ENCODE assay signal across 8 cellular contexts in genomic region chr3:147410518-147411234, GRCh38. TPM values are rescaled to one million over a fixed set of nuclear protein-coding genes. Genes with fewer than 3 reads are reported as not detected.
DNase-seq lines count a peak whose midpoint lies in the region; ATAC-seq and TF ChIP-seq lines count a peak whose summit lies in the region.

No MANE protein-coding gene starts in this region.

- H3K27me3 ChIP-seq in ACC112 (ENCODE audit: insufficient read depth, low read length) (peaks cover 99% of the 10 kb centered on the region), H9 (ENCODE audit: insufficient read depth, low read length) (peaks cover 86% of the 10 kb centered on the region), mucosa of rectum (ENCODE audit: control insufficient read depth in 2 of 2, insufficient read depth in 2 of 2, low read length in 2 of 2) (peaks cover 67 to 82% of the 10 kb centered on the region in 2 donors)

- no peak overlapping the region for H3K4ac ChIP-seq in H9 (ENCODE audit: low read depth, low read length)

- H3K56ac ChIP-seq in H9 (ENCODE audit: insufficient read length, low read depth, low read length) = no peak overlapping the region

- H4K20me1 ChIP-seq in H9 (ENCODE audit: control insufficient read depth, insufficient read depth, insufficient read length) = no peaks in the 10 kb centered on the region

- H3K9me3 ChIP-seq in H9 (ENCODE audit: control insufficient read depth, low read depth, low read length) (no peaks in the 10 kb centered on the region), mucosa of rectum (ENCODE audit: control insufficient read depth in 2 of 2, low read length in 2 of 2) (no peaks in the 10 kb centered on the region)

- H3K36me3 ChIP-seq in ACC112 (ENCODE audit: insufficient read depth, low read length) = no peaks in the 10 kb centered on the region
- no peaks in the 10 kb centered on the region for H3K36me3 ChIP-seq in mucosa of rectum (ENCODE audit: control insufficient read depth in 2 of 2, insufficient read depth in 2 of 2, low read length in 2 of 2)

- H2BK5ac ChIP-seq in H9 (ENCODE audit: insufficient read length, low read length) = no peak overlapping the region

- H3K4me3 ChIP-seq in ACC112 (ENCODE audit: low read depth, low read length) (peak overlapping the region; percentile 67), mucosa of rectum (ENCODE audit: low read length in 2 of 2) (peak overlapping the region; percentile 16 to 45)

- H3K9me3 Mint-ChIP-seq in H9 (peaks cover 0 to 6% of the 10 kb centered on the region in 2 experiments; a peak in 3 of 5 replicates), brain (peaks cover 2 to 36% (median 9%) of the 10 kb centered on the region in 5 experiments)

- peak overlapping the region; percentile 27 to 73 for H3K4me3 Mint-ChIP-seq in H9
- H3K4me3 Mint-ChIP-seq in brain = peak overlapping the region; percentile 71 to 98 (median 87)

- peaks cover 16 to 79% of the 10 kb centered on the region in 2 experiments for H3K4me1 Mint-ChIP-seq in H9
- peaks cover 66% of the 10 kb centered on the region for H3K4me1 Mint-ChIP-seq in brain

- no peak overlapping the region for H3K14ac ChIP-seq in H9 (ENCODE audit: insufficient read depth, low read length)

- no peak overlapping the region for H2AFZ ChIP-seq in ACC112 (ENCODE audit: low read length, unreplicated experiment)
- no peak overlapping the region for H2AFZ ChIP-seq in H9 (ENCODE audit: low read length)

- H3K79me2 ChIP-seq in ACC112 (ENCODE audit: control insufficient read depth, insufficient read depth, low read length, unreplicated experiment) (no peaks in the 10 kb centered on the region), H9 (ENCODE audit: insufficient read depth, low read length) (no peaks in the 10 kb centered on the region)

- H4K91ac ChIP-seq in H9 (ENCODE audit: insufficient read length, low read depth, low read length) = no peak overlapping the region

- TF ChIP-seq CTCF in H9 (conservative IDR thresholded peaks at IDR 0.05) (no peak), brain (conservative IDR thresholded peaks at IDR 0.05) (no peak)

- H3T11ph ChIP-seq in H9 (ENCODE audit: low read length) = no peak overlapping the region

- H2BK120ac ChIP-seq in H9 (ENCODE audit: low read depth, low read length, poor library complexity, severe bottlenecking) = no peak overlapping the region

- no peak for ATAC-seq in HG03378 (IDR thresholded peaks at IDR 0.05; ENCODE audit: unreplicated experiment)
- no peak for ATAC-seq in GM19455 (IDR thresholded peaks at IDR 0.05; ENCODE audit: unreplicated experiment)

- H4K8ac ChIP-seq in H9 (replicated peaks; ENCODE audit: insufficient read length, low read depth, low read length) = no peak overlapping the region

- H3K36me3 Mint-ChIP-seq in H9 (ENCODE audit: insufficient read depth in 1 of 3, low read depth in 3 of 3) = no peaks in the 10 kb centered on the region; a peak in 1 of 7 replicates
- peaks cover 46% of the 10 kb centered on the region for H3K36me3 Mint-ChIP-seq in brain

- H3K27ac Mint-ChIP-seq in H9 (no peak overlapping the region), brain (peak overlapping the region in 4 of 5 experiments; percentile 34 to 99 (median 98))

- H3K9ac ChIP-seq in H9 (ENCODE audit: extremely low read depth, insufficient read length, low read length) = no peak overlapping the region
- H3K9ac ChIP-seq in mucosa of rectum (ENCODE audit: low read depth in 1 of 2, low read length in 2 of 2) = no peak overlapping the region

- peak overlapping the region; percentile 84 for H3K4me2 ChIP-seq in H9 (ENCODE audit: insufficient read depth, insufficient read length, low read length)

- no peak overlapping the region for H3K18ac ChIP-seq in H9 (ENCODE audit: insufficient read length, low read depth, low read length)

- H2BK12ac ChIP-seq in H9 (ENCODE audit: insufficient read length, low read depth, low read length) = no peak overlapping the region

- H3K27me3 Mint-ChIP-seq in H9 (ENCODE audit: low read depth) (peaks cover 99% of the 10 kb centered on the region), brain (peaks cover 97% of the 10 kb centered on the region)

- DNase-seq in H9 (peak; percentile 64), KG1 (lab: John Stamatoyannopoulos, UW) (no peak), NCI-H187 (lab: John Stamatoyannopoulos, UW) (no peak)

- no peaks in the 10 kb centered on the region for H3K79me1 ChIP-seq in H9 (ENCODE audit: insufficient read depth, low read depth, low read length, poor library complexity, severe bottlenecking)

- H4K5ac ChIP-seq in H9 (ENCODE audit: insufficient read length, low read depth, low read length) = no peak overlapping the region

- H3K27ac ChIP-seq in ACC112 (ENCODE audit: low read depth, low read length) (no peak overlapping the region), H9 (ENCODE audit: insufficient read length, low read depth, low read length) (no peak overlapping the region), mucosa of rectum (ENCODE audit: low read depth in 2 of 2, low read length in 2 of 2) (no peak overlapping the region)

- H3K4me1 ChIP-seq in ACC112 (ENCODE audit: control insufficient read depth, insufficient read depth, low read length, unreplicated experiment) (peaks cover 5% of the 10 kb centered on the region), H9 (ENCODE audit: insufficient read depth, low read length) (peaks cover 3% of the 10 kb centered on the region; the same call in 1 of the 2 replicates), mucosa of rectum (ENCODE audit: control insufficient read depth in 2 of 2, insufficient read depth in 2 of 2, low read length in 2 of 2) (peaks cover 4 to 12% of the 10 kb centered on the region in 2 donors)

- H3K23ac ChIP-seq in H9 (ENCODE audit: insufficient read length, low read depth, low read length) = no peak overlapping the region

- H2AK5ac ChIP-seq in H9 (ENCODE audit: insufficient read length, low read length) = no peak overlapping the region

- no peak overlapping the region for H2BK15ac ChIP-seq in H9 (ENCODE audit: low read depth, low read length)

- WGBS in H9 (ENCODE audit: extremely low coverage, insufficient read length, low lambda C conversion rate) = no CpG with 5 or more reads among the region's 63 CpGs

- peaks cover 35% of the 10 kb centered on the region for H3K23me2 ChIP-seq in H9 (ENCODE audit: insufficient read length, low read depth, low read length, poor library complexity, severe bottlenecking)

- no peak overlapping the region for H2BK20ac ChIP-seq in H9 (ENCODE audit: low read depth, low read length, poor library complexity, severe bottlenecking)

RNA-seq across cellular contexts. Expression of gene ZIC1, which starts 1.5 kb away (rescaled TPM):
- not detected in 2 replicates for total RNA-seq in H9 (2021)
- 13.4 TPM for polyA plus RNA-seq in brain (ENCODE audit: insufficient read depth, low read depth, low replicate concordance)

RNA-seq across cellular contexts. Expression of gene ZIC4, which starts 4.3 kb away (rescaled TPM):
- total RNA-seq in H9 (2021) = not detected in 2 replicates
- polyA plus RNA-seq in brain (ENCODE audit: insufficient read depth, low read depth, low replicate concordance) = 0.49 TPM

Comparison
In these comparisons a context has a peak if more than half of its experiments do, and no peak if none do; other contexts are left out.
1. H3K27ac Mint-ChIP-seq: peak in brain (4 of 5); none in H9 (0 of 3).